In genomic region chr3:72088486-72089025, GRCh38 we compare ENCODE assay signal across 19 cellular contexts.
DNase-seq lines count a peak whose midpoint lies in the region; ATAC-seq and TF ChIP-seq lines count a peak whose summit lies in the region.
"Had no signal": no experiment of that assay in that cellular context is flagged by ENCODE, and none has a peak within 500 bp of the region (broad histone marks: within the 10 kb centered on the region; RNA-seq: fewer than 3 reads in every experiment).

No MANE protein-coding gene starts in this region.

- H3K9ac ChIP-seq in endodermal cell (ENCODE audit: extremely low read depth, low read length, poor library complexity, severe bottlenecking), result no peak overlapping the region

- no peak overlapping the region for H3K4me3 Mint-ChIP-seq in endodermal cell
- H3K4me3 Mint-ChIP-seq: CD14-positive monocyte, HFFc6, T-cell had no signal

- DNase-seq in NCI-H69 (lab: John Stamatoyannopoulos, UW), result peak; percentile 3
- DNase-seq in endodermal cell, result no peak
- no peak for DNase-seq in activated CD4-positive, alpha-beta T cell treated with anti-CD3 and anti-CD28 coated beads, Interleukin-2, amount 50 U/mL, for 1 hour
- no peak for DNase-seq in nucleus accumbens (lab: John Stamatoyannopoulos, UW)
- DNase-seq: GDM1, GOT3, HFFc6, Kasumi-1, NCI-H1092, NCI-H1436, NCI-H187 treated with DMSO at 0.1 percent for 48 hours, SHP77 treated with DMSO at 0.1 percent for 48 hours, T-cell had no signal

- no peaks in the 10 kb centered on the region for H3K36me3 Mint-ChIP-seq in endodermal cell (ENCODE audit: low read depth)
- H3K36me3 Mint-ChIP-seq: T-cell had no signal

- no peak overlapping the region for H3K27ac Mint-ChIP-seq in endodermal cell
- H3K27ac Mint-ChIP-seq: HFFc6, T-cell had no signal

- 0 out of 2 replicates have a peak, but pooled peaks have one; percentile 14 for TF ChIP-seq CTCF in 22Rv1 (IDR thresholded peaks at IDR 0.05)
- 0 out of 2 replicates have a peak, but pooled peaks have one; percentile 5 for TF ChIP-seq CTCF in GM12875 (IDR thresholded peaks at IDR 0.05; ENCODE audit: borderline replicate concordance, insufficient read depth, low read depth, low read length)
- peak; percentile 37 for TF ChIP-seq CTCF in endodermal cell (conservative IDR thresholded peaks at IDR 0.05)

- H3K27me3 Mint-ChIP-seq in endodermal cell (ENCODE audit: insufficient read depth), result peaks cover 7% of the 10 kb centered on the region

- H3K9me3 ChIP-seq in endodermal cell (ENCODE audit: control insufficient read depth, low read length), result no peaks in the 10 kb centered on the region

- H3K27me3 ChIP-seq in endodermal cell (ENCODE audit: control insufficient read depth, insufficient read depth, low read length, poor library complexity, severe bottlenecking), result no peaks in the 10 kb centered on the region

- no peaks in the 10 kb centered on the region for H3K36me3 ChIP-seq in endodermal cell (ENCODE audit: control insufficient read depth, insufficient read depth, low read length)

- peaks cover 9% of the 10 kb centered on the region for H3K4me1 Mint-ChIP-seq in endodermal cell

- H3K4me1 ChIP-seq in endodermal cell (ENCODE audit: control insufficient read depth, insufficient read depth, low read length), result no peaks in the 10 kb centered on the region

- no peaks in the 10 kb centered on the region for H3K9me3 Mint-ChIP-seq in endodermal cell
- H3K9me3 Mint-ChIP-seq: HFFc6, T-cell had no signal

- no peak overlapping the region for H3K27ac ChIP-seq in 22Rv1
- H3K27ac ChIP-seq in endodermal cell (ENCODE audit: low read depth, low read length), result no peak overlapping the region
- H3K27ac ChIP-seq: RWPE1 had no signal

- no peak for ATAC-seq in GM18520 (IDR thresholded peaks at IDR 0.05; ENCODE audit: unreplicated experiment)
- ATAC-seq: GM12878, T-cell had no signal

- 93 to 99% methylated on average over 10 to 12 of the region's 12 CpGs for WGBS in endodermal cell (ENCODE audit: insufficient coverage in 1 of 2, insufficient read length in 1 of 2), 2 experiments

- H3K4me3 ChIP-seq in GM12875 (ENCODE audit: low read depth, low read length) (no peak overlapping the region), endodermal cell (ENCODE audit: low read length) (no peak overlapping the region)
- H3K4me3 ChIP-seq: GM12878 had no signal
